15 cellular contexts compared by ENCODE assay signal in the genomic region with DNA sequence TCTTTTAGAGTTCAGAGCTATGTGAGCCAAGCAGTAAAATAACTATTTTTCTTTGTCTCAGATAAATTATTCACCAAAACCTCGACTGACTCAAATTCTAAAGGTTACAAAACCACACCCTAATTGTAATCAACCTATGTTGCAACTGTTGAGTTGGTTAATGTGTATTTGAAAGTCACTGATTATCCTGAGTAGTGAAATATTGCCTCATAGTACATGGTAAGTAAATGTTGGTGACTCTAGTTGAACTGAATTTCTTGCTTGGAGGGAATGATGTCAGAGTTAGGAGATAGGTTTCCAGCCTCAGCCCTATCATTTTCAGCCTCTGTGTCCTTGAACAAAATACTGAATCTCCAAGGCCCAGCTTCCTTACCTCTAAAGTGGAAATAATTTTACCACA. TPM values are rescaled to one million over a fixed set of nuclear protein-coding genes. Genes with fewer than 3 reads are reported as not detected.
DNase-seq lines count a peak whose midpoint lies in the region; TF ChIP-seq lines count a peak whose summit lies in the region.
"Had no signal": no experiment of that assay in that cellular context is flagged by ENCODE, and none has a peak within 500 bp of the region (broad histone marks: within the 10 kb centered on the region; RNA-seq: fewer than 3 reads in every experiment).

No MANE protein-coding gene starts in this region.

- no TSS peak for BruUV-seq in MCF 10A (replicated peaks; lab: Mats Ljungman, UMichigan)

- no peaks in the 10 kb centered on the region for H3K4me1 ChIP-seq in breast epithelium
- no peaks in the 10 kb centered on the region for H3K4me1 ChIP-seq in CD8-positive, alpha-beta memory T cell (ENCODE audit: insufficient read depth, low read length)

- no peaks in the 10 kb centered on the region for H3K36me3 ChIP-seq in breast epithelium
- no peaks in the 10 kb centered on the region for H3K36me3 ChIP-seq in CD8-positive, alpha-beta memory T cell (ENCODE audit: insufficient read depth, low read length)

- no peaks in the 10 kb centered on the region for H3K9me3 Mint-ChIP-seq in MCF 10A (ENCODE audit: unreplicated experiment)
- H3K9me3 Mint-ChIP-seq in CD8-positive, alpha-beta memory T cell: peaks cover 0 to 2% (median 0%) of the 10 kb centered on the region in 5 donors

- no peaks in the 10 kb centered on the region for H3K36me3 Mint-ChIP-seq in MCF 10A (ENCODE audit: insufficient read depth, unreplicated experiment)
- H3K36me3 Mint-ChIP-seq in CD8-positive, alpha-beta memory T cell: no peaks in the 10 kb centered on the region

- TF ChIP-seq POLR2A in breast epithelium (IDR thresholded peaks at IDR 0.05): no peak

- no peaks in the 10 kb centered on the region for H3K27me3 ChIP-seq in breast epithelium
- no peaks in the 10 kb centered on the region for H3K27me3 ChIP-seq in CD8-positive, alpha-beta memory T cell (ENCODE audit: insufficient read depth, low read length, poor library complexity, severe bottlenecking)

- H3K4me3 ChIP-seq in breast epithelium: no peak overlapping the region
- H3K4me3 ChIP-seq in CD8-positive, alpha-beta memory T cell (ENCODE audit: low read length): no peak overlapping the region

- POLR2A ChIA-PET in MCF 10A (lab: Yijun Ruan, JAX): interaction anchor here (0.7 to 1.4 kb wide), 2 partner anchors 14 to 222 kb away, joined by 3 read pairs; no protein-coding TSS in a partner anchor
- POLR2A ChIA-PET in CD8-positive, alpha-beta memory T cell (lab: Charles Lee): no interaction called here

- H3K27ac Mint-ChIP-seq in MCF 10A (ENCODE audit: low read depth, unreplicated experiment): no peak overlapping the region
- no peak overlapping the region for H3K27ac Mint-ChIP-seq in CD8-positive, alpha-beta memory T cell

- no peak overlapping the region for H3K4me3 Mint-ChIP-seq in MCF 10A (ENCODE audit: unreplicated experiment)
- no peak overlapping the region for H3K4me3 Mint-ChIP-seq in CD8-positive, alpha-beta memory T cell

- H3K27ac ChIP-seq in breast epithelium: no peak overlapping the region
- H3K27ac ChIP-seq in CD8-positive, alpha-beta memory T cell (ENCODE audit: low read depth, low read length): no peak overlapping the region

- peaks cover 20% of the 10 kb centered on the region for H3K4me1 Mint-ChIP-seq in MCF 10A (ENCODE audit: insufficient read depth, unreplicated experiment)
- H3K4me1 Mint-ChIP-seq in CD8-positive, alpha-beta memory T cell: no peaks in the 10 kb centered on the region

- H3K9me3 ChIP-seq in breast epithelium: peaks cover 3 to 4% of the 10 kb centered on the region in 2 donors
- no peaks in the 10 kb centered on the region for H3K9me3 ChIP-seq in CD8-positive, alpha-beta memory T cell (ENCODE audit: low read length)

- CTCF ChIA-PET in MCF 10A (lab: Yijun Ruan, JAX): interaction anchor here (1.0 kb wide), 1 partner anchor 14 kb away, joined by 3 read pairs; no protein-coding TSS in a partner anchor
- CTCF ChIA-PET in CD8-positive, alpha-beta memory T cell (lab: Charles Lee): no interaction called here

- DNase-seq in MCF 10A (ENCODE audit: unreplicated experiment) (peak; percentile 62), breast epithelium (ENCODE audit: low spot score in 2 of 2) (no peak), NCI-H460 (ENCODE audit: extremely low read depth, low read depth) (peak; percentile 13), iris pigment epithelial cell (ENCODE audit: low read depth) (peak; percentile 9), SKM-1 treated with dmso at 0.1 percent for 144 hours (lab: John Stamatoyannopoulos, UW; ENCODE audit: unreplicated experiment) (no peak), NK-92 (lab: John Stamatoyannopoulos, UW; ENCODE audit: unreplicated experiment) (no peak)
- no peak for DNase-seq in CD8-positive, alpha-beta memory T cell
- no peak for DNase-seq in effector CD4-positive, alpha-beta T cell
- DNase-seq: DMS79 treated with DMSO at 0.1 percent for 48 hours; effector memory CD4-positive, alpha-beta T cell; KBM-7; NCI-H2107 had no signal

- intact Hi-C loops in MCF 10A (cut with micrococcal nuclease) (no loop called here), breast epithelium (cut with DNase I; ENCODE audit: low total_unique reads) (no loop called here)

- H3K27me3 Mint-ChIP-seq in MCF 10A (ENCODE audit: insufficient read depth, unreplicated experiment): no peaks in the 10 kb centered on the region
- H3K27me3 Mint-ChIP-seq in CD8-positive, alpha-beta memory T cell: no peaks in the 10 kb centered on the region

- TF ChIP-seq CTCF in MCF 10A (IDR thresholded peaks at IDR 0.05; ENCODE audit: unreplicated experiment): no peak
- no peak for TF ChIP-seq CTCF in breast epithelium (IDR thresholded peaks at IDR 0.05)

RNA-seq across cellular contexts. Expression of a gene that starts 3.0 kb away (rescaled TPM):
- total RNA-seq in MCF 10A (2022): not detected in 2 replicates
- not detected for total RNA-seq in breast epithelium
- total RNA-seq in NCI-H460 (2014; rRNA removed; shearing (Covaris generic)): not detected in 2 replicates
- not detected in 2 replicates for polyA plus RNA-seq in NCI-H460 (2014; cell fraction: nucleus; rRNA removed)
- under 1 TPM; 0.09 to 0.13 TPM for total RNA-seq in CD8-positive, alpha-beta memory T cell
- polyA plus RNA-seq in CD8-positive, alpha-beta memory T cell: not detected
- total RNA-seq: activated CD8-positive, alpha-beta memory T cell treated with anti-CD3 and anti-CD28 coated beads for 36 hours; myocyte; subcutaneous adipose tissue had no signal

Comparison
In these comparisons a context has a peak if more than half of its experiments do, and no peak if none do; other contexts are left out.
1. DNase-seq: peak in MCF 10A (single experiment), NCI-H460 (single experiment) and iris pigment epithelial cell (single experiment); none in breast epithelium (0 of 2), CD8-positive, alpha-beta memory T cell (0 of 5), effector CD4-positive, alpha-beta T cell (single experiment), SKM-1 treated with dmso at 0.1 percent for 144 hours (single experiment) and NK-92 (single experiment).